8 cellular contexts compared by ENCODE assay signal in genomic region chr7:21429021-21429420, GRCh38. TPM values are rescaled to one million over a fixed set of nuclear protein-coding genes. Genes with fewer than 3 reads are reported as not detected.
DNase-seq lines count a peak whose midpoint lies in the region; ATAC-seq and TF ChIP-seq lines count a peak whose summit lies in the region.

No MANE protein-coding gene starts in this region.

- peak overlapping the region; percentile 96 for H3K27ac ChIP-seq in CD8-positive, alpha-beta memory T cell (ENCODE audit: low read depth, low read length)
- H3K27ac ChIP-seq in coronary artery: no peak overlapping the region

- H3K4me3 ChIP-seq in CD8-positive, alpha-beta memory T cell (ENCODE audit: low read length): peak overlapping the region; percentile 92
- peak overlapping the region; percentile 87 for H3K4me3 ChIP-seq in MG63
- peak overlapping the region; percentile 90 for H3K4me3 ChIP-seq in coronary artery
- peak overlapping the region; percentile 82 for H3K4me3 ChIP-seq in neuron (ENCODE audit: low read length)

- H3K4me1 ChIP-seq in CD8-positive, alpha-beta memory T cell (ENCODE audit: insufficient read depth, low read length): peaks cover 49% of the 10 kb centered on the region
- peaks cover 43% of the 10 kb centered on the region for H3K4me1 ChIP-seq in neuron (ENCODE audit: insufficient read depth, low read length)

- H3K4me1 Mint-ChIP-seq in CD8-positive, alpha-beta memory T cell: peaks cover 56 to 68% (median 68%) of the 10 kb centered on the region in 3 donors

- H3K27me3 ChIP-seq in CD8-positive, alpha-beta memory T cell (ENCODE audit: insufficient read depth, low read length, poor library complexity, severe bottlenecking): no peaks in the 10 kb centered on the region
- H3K27me3 ChIP-seq in MG63 (no peaks in the 10 kb centered on the region), neuron (ENCODE audit: insufficient read depth, low read length) (no peaks in the 10 kb centered on the region)

- peak overlapping the region; percentile 91 to 100 (median 98) for H3K4me3 Mint-ChIP-seq in CD8-positive, alpha-beta memory T cell

- POLR2A ChIA-PET in CD8-positive, alpha-beta memory T cell (lab: Charles Lee): interaction anchor here (1.4 kb wide), 1 partner anchor 90 kb away, joined by 4 read pairs; no protein-coding TSS in a partner anchor

- CTCF ChIA-PET in CD8-positive, alpha-beta memory T cell (lab: Charles Lee): interaction anchor here (1.0 kb wide), 1 partner anchor 167 kb away, joined by 3 read pairs; no protein-coding TSS in a partner anchor

- H3K9me3 Mint-ChIP-seq in CD8-positive, alpha-beta memory T cell: no peaks in the 10 kb centered on the region

- no peak overlapping the region for H2AFZ ChIP-seq in neuron (ENCODE audit: low read depth, low read length)

- TF ChIP-seq CTCF in coronary artery (IDR thresholded peaks at IDR 0.05) (no peak), GM13977 (IDR thresholded peaks at IDR 0.05; ENCODE audit: extremely low read depth, insufficient read depth, missing control alignments) (no peak)

- H3K36me3 ChIP-seq in CD8-positive, alpha-beta memory T cell (ENCODE audit: insufficient read depth, low read length): peaks cover 6% of the 10 kb centered on the region
- no peaks in the 10 kb centered on the region for H3K36me3 ChIP-seq in MG63
- H3K36me3 ChIP-seq in neuron (ENCODE audit: insufficient read depth, low read length): peaks cover 9% of the 10 kb centered on the region

- no peaks in the 10 kb centered on the region for H3K27me3 Mint-ChIP-seq in CD8-positive, alpha-beta memory T cell

- no peak for DNase-seq in CD8-positive, alpha-beta memory T cell
- DNase-seq in MG63 (no peak), coronary artery (ENCODE audit: low spot score) (no peak), NCI-H1105 (lab: John Stamatoyannopoulos, UW) (no peak), cerebellar cortex (ENCODE audit: low spot score) (no peak), GM13977 (ENCODE audit: low spot score) (no peak)

- H3K36me3 Mint-ChIP-seq in CD8-positive, alpha-beta memory T cell: peaks cover 8 to 43% (median 14%) of the 10 kb centered on the region in 3 donors

- in situ Hi-C loops in GM13977 (cut with MboI; ENCODE audit: low pct_unique_long_range_greater_than_20kb, low sequenced_read_pairs, unreplicated experiment): no loop called here

- ATAC-seq in HG03025 (IDR thresholded peaks at IDR 0.05; ENCODE audit: low FRiP score, unreplicated experiment): no peak

- H3K9me3 ChIP-seq in CD8-positive, alpha-beta memory T cell (ENCODE audit: low read length): no peaks in the 10 kb centered on the region
- H3K9me3 ChIP-seq in MG63 (no peaks in the 10 kb centered on the region), neuron (ENCODE audit: low read length) (no peaks in the 10 kb centered on the region)

- H3K27ac Mint-ChIP-seq in CD8-positive, alpha-beta memory T cell: peak overlapping the region in 7 of 8 donors; percentile 85 to 98 (median 94)

RNA-seq across cellular contexts. Expression of gene SP4, which starts 1.1 kb away (rescaled TPM):
- 10 to 100 TPM; 20.0 to 22.2 TPM for total RNA-seq in CD8-positive, alpha-beta memory T cell
- 14.1 TPM for polyA plus RNA-seq in CD8-positive, alpha-beta memory T cell
- total RNA-seq in MG63 (2014; rRNA removed; shearing (Covaris generic); ENCODE audit: low replicate concordance): 4.6 and 4.7 TPM in 2 replicates
